8 cellular contexts compared by ENCODE assay signal in genomic region chr2:208033701-208034502, GRCh38. TPM values are rescaled to one million over a fixed set of nuclear protein-coding genes. Genes with fewer than 3 reads are reported as not detected.
A peak's percentile ranks its signal among the peaks of the same experiment; 100 is the strongest.
DNase-seq lines count a peak whose midpoint lies in the region; ATAC-seq and TF ChIP-seq lines count a peak whose summit lies in the region.

No MANE protein-coding gene starts in this region.

- peak; percentile 78 for ATAC-seq in GM19467 (IDR thresholded peaks at IDR 0.05; ENCODE audit: unreplicated experiment)
- ATAC-seq in HG03354 (IDR thresholded peaks at IDR 0.05; ENCODE audit: poor library complexity, severe bottlenecking, unreplicated experiment) = peak; percentile 94
- ATAC-seq in effector memory CD8-positive, alpha-beta T cell (replicated peaks) = peak; percentile 36

- H3K27me3 Mint-ChIP-seq in effector memory CD8-positive, alpha-beta T cell = peaks cover 0 to 6% of the 10 kb centered on the region in 2 donors
- peaks cover 28% of the 10 kb centered on the region for H3K27me3 Mint-ChIP-seq in osteocyte (ENCODE audit: unreplicated experiment)

- no peaks in the 10 kb centered on the region for H3K36me3 Mint-ChIP-seq in effector memory CD8-positive, alpha-beta T cell (ENCODE audit: insufficient read depth)
- no peaks in the 10 kb centered on the region for H3K36me3 Mint-ChIP-seq in osteocyte (ENCODE audit: unreplicated experiment)

- H3K27ac ChIP-seq in coronary artery = no peak overlapping the region

- H3K27ac Mint-ChIP-seq in effector memory CD8-positive, alpha-beta T cell = no peak overlapping the region
- no peak overlapping the region for H3K27ac Mint-ChIP-seq in osteocyte (ENCODE audit: unreplicated experiment)

- H3K4me1 Mint-ChIP-seq in effector memory CD8-positive, alpha-beta T cell (ENCODE audit: low read depth in 2 of 2) = no peaks in the 10 kb centered on the region
- no peaks in the 10 kb centered on the region for H3K4me1 Mint-ChIP-seq in osteocyte (ENCODE audit: unreplicated experiment)

- TF ChIP-seq CTCF in osteocyte (IDR thresholded peaks at IDR 0.05) (peak; percentile 25), coronary artery (IDR thresholded peaks at IDR 0.05) (no peak)

- H3K9me3 Mint-ChIP-seq in effector memory CD8-positive, alpha-beta T cell = no peaks in the 10 kb centered on the region
- H3K9me3 Mint-ChIP-seq in osteocyte (ENCODE audit: unreplicated experiment) = peaks cover 4% of the 10 kb centered on the region

- H3K4me3 Mint-ChIP-seq in effector memory CD8-positive, alpha-beta T cell = no peak overlapping the region
- no peak overlapping the region for H3K4me3 Mint-ChIP-seq in osteocyte (ENCODE audit: unreplicated experiment)

- no peak overlapping the region for H3K4me3 ChIP-seq in coronary artery

- peak; percentile 42 for DNase-seq in DMS 273 (lab: John Stamatoyannopoulos, UW; ENCODE audit: unreplicated experiment)
- no peak for DNase-seq in DMS 273 treated with DMSO at 0.1 percent for 48 hours (lab: John Stamatoyannopoulos, UW)
- DNase-seq in SK-N-DZ (ENCODE audit: low spot score) = peak; percentile 58
- peak in 2 of 3 experiments; percentile 7 to 18 for DNase-seq in effector memory CD8-positive, alpha-beta T cell
- DNase-seq in osteocyte (ENCODE audit: extremely low spot score, unreplicated experiment) = no peak
- no peak for DNase-seq in coronary artery (ENCODE audit: low spot score)

RNA-seq across cellular contexts. Expression of gene PLEKHM3, which starts 8.6 kb away (rescaled TPM):
- polyA plus RNA-seq in SK-N-DZ (2014; cell fraction: cytosol; rRNA removed) = 6.6 and 6.9 TPM in 2 replicates
- polyA plus RNA-seq in SK-N-DZ (2014; cell fraction: nucleus; rRNA removed) = 3.1 and 5.9 TPM in 2 replicates
- 12.5 TPM in 2 replicates for total RNA-seq in osteocyte

Comparison
In these comparisons a context has a peak if more than half of its experiments do, and no peak if none do; other contexts are left out.
1. DNase-seq: peak in DMS 273 (single experiment), SK-N-DZ (single experiment) and effector memory CD8-positive, alpha-beta T cell (2 of 3); none in DMS 273 treated with DMSO at 0.1 percent for 48 hours (single experiment), osteocyte (single experiment) and coronary artery (single experiment).
2. ATAC-seq: peak in every context shown above with its lines; median percentile 94 in HG03354; 78 in GM19467; 36 in effector memory CD8-positive, alpha-beta T cell.